In the genomic region with DNA sequence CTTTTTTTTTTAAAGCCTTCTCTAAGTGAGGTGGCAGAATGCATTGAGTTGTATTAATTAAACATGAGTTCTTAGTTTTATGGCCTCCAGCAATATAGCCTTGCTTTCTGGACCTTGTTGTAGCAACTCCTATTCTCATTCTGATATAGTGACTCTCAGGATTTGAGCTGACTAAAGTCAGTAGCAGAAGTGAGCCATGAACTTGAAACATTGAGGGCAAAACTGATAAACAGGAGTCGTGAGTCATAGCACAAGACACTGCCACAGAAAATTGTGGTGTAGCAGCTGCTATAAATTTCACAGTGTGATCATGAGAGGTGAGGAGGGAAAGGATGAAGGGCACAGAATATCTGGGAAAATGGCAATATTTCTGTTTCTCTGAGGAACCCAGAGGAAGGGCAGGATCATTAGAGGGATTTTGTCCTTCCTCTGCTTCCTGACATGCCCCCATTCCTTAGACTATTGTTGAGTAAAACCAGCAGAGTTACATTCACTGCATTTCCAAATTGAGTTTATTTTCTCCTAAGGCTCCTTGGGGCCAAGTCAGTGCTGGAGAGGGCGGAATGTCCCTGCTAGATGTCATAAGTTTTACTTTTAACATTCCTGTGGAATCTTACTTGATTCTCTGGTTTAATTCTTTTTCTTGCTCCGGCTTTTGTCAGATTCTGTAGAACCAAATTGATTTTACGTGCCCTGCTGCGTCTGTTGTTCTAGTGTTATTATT, we compare ENCODE assay signal across 8 cellular contexts. TPM values are rescaled to one million over a fixed set of nuclear protein-coding genes. Genes with fewer than 3 reads are reported as not detected.
DNase-seq lines count a peak whose midpoint lies in the region; ATAC-seq, FAIRE-seq and TF ChIP-seq lines count a peak whose summit lies in the region.

No MANE protein-coding gene starts in this region.

- in situ Hi-C loops in K562 (cut with MboI), result no loop called here

- no peak for TF ChIP-seq RAD21 in K562 (CRISPR knock-in tag; conservative IDR thresholded peaks at IDR 0.05 in 1 of 2, IDR thresholded peaks at IDR 0.05 in 1 of 2)

- no peak overlapping the region for H3K27ac ChIP-seq in K562 (ENCODE audit: extremely low read depth, low read depth, low read length)

- ATAC-seq in GM18499 (IDR thresholded peaks at IDR 0.05; ENCODE audit: insufficient read depth, unreplicated experiment), result peak; percentile 88
- ATAC-seq in GM21526 (IDR thresholded peaks at IDR 0.05; ENCODE audit: low FRiP score, unreplicated experiment), result peak; percentile 97
- ATAC-seq in HG03575 (IDR thresholded peaks at IDR 0.05; ENCODE audit: extremely low read depth, insufficient number of reproducible peaks, low FRiP score, unreplicated experiment), result peak; percentile 62
- ATAC-seq in K562, result peak; percentile 59

- no peaks in the 10 kb centered on the region for H3K36me3 ChIP-seq in K562 (ENCODE audit: control insufficient read depth, insufficient read depth, low read length)

- peak in 2 of 4 experiments; percentile 17 to 55 for DNase-seq in K562 (ENCODE audit: extremely low read depth in 1 of 4, low spot score in 3 of 4)
- peak; percentile 44 for DNase-seq in urothelium cell line (ENCODE audit: low spot score)
- DNase-seq in HuH-7.5 (ENCODE audit: low spot score), result no peak
- DNase-seq in NCI-H510A (lab: John Stamatoyannopoulos, UW), result no peak
- no peak for DNase-seq in NCI-H2171 (lab: John Stamatoyannopoulos, UW)

- H3K9me3 ChIP-seq in K562 (replicated peaks; ENCODE audit: control insufficient read depth, insufficient read depth, low read depth, low read length), result no peaks in the 10 kb centered on the region

- no peaks in the 10 kb centered on the region for H4K20me1 ChIP-seq in K562 (replicated peaks; ENCODE audit: control insufficient read depth, insufficient read depth, low read length)

- no peaks in the 10 kb centered on the region for H3K27me3 ChIP-seq in K562 (ENCODE audit: control insufficient read depth in 2 of 2, insufficient read depth in 2 of 2, low read length in 2 of 2)

- no peaks in the 10 kb centered on the region for H3K9me1 ChIP-seq in K562 (ENCODE audit: control insufficient read depth, insufficient read depth, low read length)

- intact Hi-C loops in K562 (cut with micrococcal nuclease), result no loop called here

- no peaks in the 10 kb centered on the region for H3K79me2 ChIP-seq in K562 (ENCODE audit: control insufficient read depth, insufficient read depth, low read length)

- POLR2A ChIA-PET in K562 (lab: Yijun Ruan, JAX), result no interaction called here

- no peak overlapping the region for H3K4me2 ChIP-seq in K562 (ENCODE audit: insufficient read depth, low read length)

- no TSS peak for BruUV-seq in K562 (replicated peaks; lab: Mats Ljungman, UMichigan)

- 38% methylated on average over 5 of the region's 5 CpGs for WGBS in K562 (ENCODE audit: insufficient coverage, low coverage, missing lambda C conversion rate)

- CTCF ChIA-PET in K562 (lab: Yijun Ruan, JAX; ENCODE audit: low intra/inter-chr PET ratio), result interaction anchor here (0.7 kb wide), 1 partner anchor 25 kb away, joined by 4 read pairs; no protein-coding TSS in a partner anchor

- FAIRE-seq in K562 (lab: Jason Lieb, UNC) (peak; percentile 71), urothelium cell line (lab: Jason Lieb, UNC) (peak; percentile 61)

- no peak for TF ChIP-seq CTCF in K562 (IDR thresholded peaks at IDR 0.05 in 2 of 3, conservative IDR thresholded peaks at IDR 0.05 in 1 of 3; ENCODE audit: insufficient read depth in 2 of 3, low read depth in 1 of 3, low read length in 3 of 3)

- H3K9ac ChIP-seq in K562 (ENCODE audit: insufficient read depth in 1 of 2, low read depth in 2 of 2, low read length in 2 of 2), result no peak overlapping the region

- TF ChIP-seq EP300 in K562 (IDR thresholded peaks at IDR 0.05; ENCODE audit: low read length), result no peak

- no peak overlapping the region for H3K4me3 ChIP-seq in K562

- H2AFZ ChIP-seq in K562 (ENCODE audit: low read depth, low read length), result peak overlapping the region; percentile 13; the same call in 1 of the 2 replicates

- H3K4me1 ChIP-seq in K562 (replicated peaks in 1 of 2; ENCODE audit: control insufficient read depth in 2 of 2, insufficient read depth in 2 of 2, low read length in 2 of 2), result no peaks in the 10 kb centered on the region; a peak in 1 of 5 replicates

- no peak for TF ChIP-seq POLR2A in K562 (conservative IDR thresholded peaks at IDR 0.05)

TF ChIP-seq in K562, 482 proteins besides CTCF, POLR2A, EP300 and RAD21 (continues in another document):
- TF ChIP-seq ZBTB17 (CRISPR knock-in tag; IDR thresholded peaks at IDR 0.05), result no peak
- no peak for TF ChIP-seq ZFPM2 (CRISPR knock-in tag; IDR thresholded peaks at IDR 0.05)
- peak; percentile 73 for TF ChIP-seq ARID1B (IDR thresholded peaks at IDR 0.05)
- TF ChIP-seq CBFA2T3 (IDR thresholded peaks at IDR 0.05), result peak; percentile 52
- TF ChIP-seq TAL1 (IDR thresholded peaks at IDR 0.05), result 0 out of 2 replicates have a peak, but pooled peaks have one; percentile 11
- no peak for TF ChIP-seq PPARD (CRISPR knock-in tag; IDR thresholded peaks at IDR 0.05)
- TF ChIP-seq FOXK2 (conservative IDR thresholded peaks at IDR 0.05 in 1 of 2, IDR thresholded peaks at IDR 0.05 in 1 of 2; ENCODE audit: low read depth in 2 of 2), result 0 out of 4 replicates have a peak, but pooled peaks of 1 of the 2 experiments have one; percentile 29
- peak; percentile 53 for TF ChIP-seq MEIS2 (IDR thresholded peaks at IDR 0.05; ENCODE audit: partially characterized antibody)
- TF ChIP-seq FOS (IDR thresholded peaks at IDR 0.05; ENCODE audit: extremely low read depth, insufficient read length), result peak; percentile 10
- TF ChIP-seq, protein P1, sequence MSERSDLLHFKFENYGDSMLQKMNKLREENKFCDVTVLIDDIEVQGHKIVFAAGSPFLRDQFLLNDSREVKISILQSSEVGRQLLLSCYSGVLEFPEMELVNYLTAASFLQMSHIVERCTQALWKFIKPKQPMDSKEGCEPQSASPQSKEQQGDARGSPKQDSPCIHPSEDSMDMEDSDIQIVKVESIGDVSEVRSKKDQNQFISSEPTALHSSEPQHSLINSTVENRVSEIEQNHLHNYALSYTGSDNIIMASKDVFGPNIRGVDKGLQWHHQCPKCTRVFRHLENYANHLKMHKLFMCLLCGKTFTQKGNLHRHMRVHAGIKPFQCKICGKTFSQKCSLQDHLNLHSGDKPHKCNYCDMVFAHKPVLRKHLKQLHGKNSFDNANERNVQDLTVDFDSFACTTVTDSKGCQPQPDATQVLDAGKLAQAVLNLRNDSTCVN (CRISPR knock-in tag; IDR thresholded peaks at IDR 0.05), result no peak
- peak; percentile 39; the same call in 1 of the 2 replicates for TF ChIP-seq SMARCE1 (IDR thresholded peaks at IDR 0.05)
- TF ChIP-seq, protein P2, sequence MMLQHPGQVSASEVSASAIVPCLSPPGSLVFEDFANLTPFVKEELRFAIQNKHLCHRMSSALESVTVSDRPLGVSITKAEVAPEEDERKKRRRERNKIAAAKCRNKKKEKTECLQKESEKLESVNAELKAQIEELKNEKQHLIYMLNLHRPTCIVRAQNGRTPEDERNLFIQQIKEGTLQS (IDR thresholded peaks at IDR 0.05), result peak; percentile 53; the same call in 1 of the 2 replicates
- TF ChIP-seq, protein P2 (CRISPR knock-in tag; conservative IDR thresholded peaks at IDR 0.05), result no peak
- TF ChIP-seq FOSL1 (tag; conservative IDR thresholded peaks at IDR 0.05), result peak; percentile 88
- no peak for TF ChIP-seq RBM15 (IDR thresholded peaks at IDR 0.05; ENCODE audit: insufficient read depth, low read length)
- TF ChIP-seq DPF2 (IDR thresholded peaks at IDR 0.05), result peak; percentile 70

RNA-seq across cellular contexts. Expression of a gene that starts 7.5 kb away (rescaled TPM):
- 2.8 and 5.4 TPM in 2 replicates for total RNA-seq in K562 (2011; cell fraction: chromatin; rRNA removed; ENCODE audit: low replicate concordance)
- 1.2 and 1.6 TPM in 2 replicates for total RNA-seq in K562 (2011; cell fraction: nucleolus; rRNA removed)
- 4.7 TPM in 2 replicates for total RNA-seq in K562 (2011; cell fraction: nucleoplasm; rRNA removed)
- total RNA-seq in K562 (2014; rRNA removed), result 1.2 and 2.0 TPM in 2 replicates
- total RNA-seq in K562 (2014; rRNA removed; fragmentation: Illumina TruSeq; extraction: Trizol), result 2.6 and 3.0 TPM in 2 replicates
- 2.0 and 2.1 TPM in 2 replicates for total RNA-seq in K562 (2015; rRNA removed; fragmentation: Illumina TruSeq; extraction: Trizol)
- 1.4 TPM in 2 replicates for total RNA-seq in K562 (2021)
- 2.2 and 3.6 TPM in 2 replicates for polyA plus RNA-seq in K562 (2011; rRNA removed)
- 0.91 and 2.1 TPM in 2 replicates for polyA plus RNA-seq in K562 (2011; cell fraction: cytosol; rRNA removed)
- polyA plus RNA-seq in K562 (2011; cell fraction: nucleus; rRNA removed), result 1.8 TPM in 2 replicates
- polyA plus RNA-seq in K562 (2012), result 1.9 and 2.1 TPM in 2 replicates
- polyA plus RNA-seq in K562 (2014; fragmentation: Illumina TruSeq; extraction: Trizol), result 2.1 and 2.6 TPM in 2 replicates
- polyA plus RNA-seq in K562 (2014; fragmentation: Nextera tagmentation; extraction: Ambion mirVana), result 1 to 10 TPM; 4.8 to 7.2 TPM
- 2.0 and 3.1 TPM in 2 replicates for polyA plus RNA-seq in K562 (2014; rRNA removed)
- polyA minus RNA-seq in K562 (2011; rRNA and poly(A)+ RNA removed), result 2.5 and 2.7 TPM in 2 replicates
- not detected in 2 replicates for polyA minus RNA-seq in K562 (2011; cell fraction: cytosol; rRNA and poly(A)+ RNA removed)
- polyA minus RNA-seq in K562 (2011; cell fraction: nucleus; rRNA and poly(A)+ RNA removed), result 0.89 and 2.8 TPM in 2 replicates

RNA-seq across cellular contexts. Expression of a gene that starts 47.4 kb away (rescaled TPM):
- 128 and 134 TPM in 2 replicates for total RNA-seq in K562 (2011; cell fraction: chromatin; rRNA removed; ENCODE audit: low replicate concordance)
- total RNA-seq in K562 (2011; cell fraction: nucleolus; rRNA removed), result 168 and 169 TPM in 2 replicates
- total RNA-seq in K562 (2011; cell fraction: nucleoplasm; rRNA removed), result 191 and 215 TPM in 2 replicates
- total RNA-seq in K562 (2014; rRNA removed), result 134 and 163 TPM in 2 replicates
- total RNA-seq in K562 (2014; rRNA removed; fragmentation: Illumina TruSeq; extraction: Trizol), result 109 and 112 TPM in 2 replicates
- total RNA-seq in K562 (2015; rRNA removed; fragmentation: Illumina TruSeq; extraction: Trizol), result 150 and 159 TPM in 2 replicates
- 106 and 107 TPM in 2 replicates for total RNA-seq in K562 (2021)
- polyA plus RNA-seq in K562 (2011; rRNA removed), result 109 and 117 TPM in 2 replicates
- 79.5 and 97.0 TPM in 2 replicates for polyA plus RNA-seq in K562 (2011; cell fraction: cytosol; rRNA removed)
- 168 and 179 TPM in 2 replicates for polyA plus RNA-seq in K562 (2011; cell fraction: nucleus; rRNA removed)
- polyA plus RNA-seq in K562 (2012), result 128 and 148 TPM in 2 replicates
- polyA plus RNA-seq in K562 (2014; fragmentation: Illumina TruSeq; extraction: Trizol), result 119 and 129 TPM in 2 replicates
- polyA plus RNA-seq in K562 (2014; fragmentation: Nextera tagmentation; extraction: Ambion mirVana), result 100 to 1,000 TPM in 1 of 2 experiments, 10 to 100 TPM in 1; 86.8 to 133 TPM
- 78.6 and 93.3 TPM in 2 replicates for polyA plus RNA-seq in K562 (2014; rRNA removed)
- 123 and 174 TPM in 2 replicates for polyA minus RNA-seq in K562 (2011; rRNA and poly(A)+ RNA removed)
- 25.2 and 75.9 TPM in 2 replicates for polyA minus RNA-seq in K562 (2011; cell fraction: cytosol; rRNA and poly(A)+ RNA removed)
- polyA minus RNA-seq in K562 (2011; cell fraction: nucleus; rRNA and poly(A)+ RNA removed), result 38.6 and 68.9 TPM in 2 replicates
